In genomic region chr21:44726803-44727202, GRCh38 we compare ENCODE assay signal across 34 cellular contexts. TPM values are rescaled to one million over a fixed set of nuclear protein-coding genes. Genes with fewer than 3 reads are reported as not detected.
"Had no signal": no experiment of that assay in that cellular context is flagged by ENCODE, and none has a peak within 500 bp of the region (broad histone marks: within the 10 kb centered on the region; RNA-seq: fewer than 3 reads in every experiment).

No MANE protein-coding gene starts in this region.

- H3K9me3 Mint-ChIP-seq: immature natural killer cell; memory B cell; stimulated activated memory B cell treated with anti-CD40 and anti-IgM and Interleukin-4, amounts not matched to agents 10 μg/mL and 1 μg/mL and 100 μg/mL, for 72 hours; stimulated activated naive CD8-positive, alpha-beta T cell treated with anti-CD3 and anti-CD28 coated beads, Interleukin-15, amount 100 ng/mL, for 72 hours had no signal

- H3K27ac ChIP-seq: brain microvascular endothelial cell, neutrophil, ovary, right lobe of liver, thyroid gland, upper lobe of right lung, VCaP had no signal

- H3K27me3 ChIP-seq: ovary had no signal

- H3K27ac Mint-ChIP-seq: immature natural killer cell; memory B cell; nephron; progenitor cell of endocrine pancreas; stimulated activated memory B cell treated with anti-CD40 and anti-IgM and Interleukin-4, amounts not matched to agents 10 μg/mL and 1 μg/mL and 100 μg/mL, for 72 hours had no signal

- H3K4me3 ChIP-seq: ovary, right lobe of liver, thyroid gland, upper lobe of right lung had no signal

- H3K36me3 ChIP-seq: brain microvascular endothelial cell, neutrophil, ovary, right lobe of liver, thyroid gland, upper lobe of right lung had no signal

- ATAC-seq: esophagus mucosa; right lobe of liver; stimulated activated memory B cell treated with anti-CD40 and anti-IgM and Interleukin-4, amounts not matched to agents 10 μg/mL and 1 μg/mL and 100 μg/mL, for 72 hours; stimulated activated naive CD8-positive, alpha-beta T cell treated with anti-CD3 and anti-CD28 coated beads, Interleukin-15, amount 100 ng/mL, for 72 hours; upper lobe of right lung had no signal

- H3K36me3 Mint-ChIP-seq: memory B cell; stimulated activated memory B cell treated with anti-CD40 and anti-IgM and Interleukin-4, amounts not matched to agents 10 μg/mL and 1 μg/mL and 100 μg/mL, for 72 hours had no signal

- H3K9me3 ChIP-seq: neutrophil, ovary, right lobe of liver, thyroid gland, upper lobe of right lung had no signal

- DNase-seq: activated CD4-positive, alpha-beta T cell treated with anti-CD3 and anti-CD28 coated beads for 4 hours; activated CD4-positive, alpha-beta T cell treated with anti-CD3 and anti-CD28 coated beads, Interleukin-2, amount 50 U/mL, for 4 hours; activated CD8-positive, alpha-beta memory T cell treated with anti-CD3 and anti-CD28 coated beads for 24 hours; activated gamma-delta T cell; activated naive CD4-positive, alpha-beta T cell treated with anti-CD3 and anti-CD28 coated beads, Interleukin-2, amount 50 U/mL, for 16 hours; amniotic stem cell; brain microvascular endothelial cell; central memory CD4-positive, alpha-beta T cell; foreskin fibroblast; hypothalamus; immature natural killer cell; ovary; small intestine; stimulated activated CD4-positive, alpha-beta T cell treated with anti-CD3 and anti-CD28 coated beads, Interleukin-1b, Interleukin-23, amount 100 ng/mL, for 48 hours; stimulated activated CD4-positive, alpha-beta T cell treated with anti-CD3 and anti-CD28 coated beads, Interleukin-4, amount 100 ng/mL, for 4 hours; stimulated activated CD8-positive, alpha-beta memory T cell treated with anti-CD3 and anti-CD28 coated beads, Interleukin-4, amount 100 ng/mL, for 48 hours; stimulated activated naive CD8-positive, alpha-beta T cell treated with anti-CD3 and anti-CD28 coated beads, Interleukin-15, amount 100 ng/mL, for 72 hours; substantia nigra; thyroid gland had no signal

- H3K4me1 ChIP-seq: right lobe of liver, upper lobe of right lung had no signal

- H3K4me3 Mint-ChIP-seq: immature natural killer cell; memory B cell; nephron; stimulated activated memory B cell treated with anti-CD40 and anti-IgM and Interleukin-4, amounts not matched to agents 10 μg/mL and 1 μg/mL and 100 μg/mL, for 72 hours; stimulated activated naive CD8-positive, alpha-beta T cell treated with anti-CD3 and anti-CD28 coated beads, Interleukin-15, amount 100 ng/mL, for 72 hours had no signal

RNA-seq across cellular contexts. Expression of gene TSPEAR, which starts 15.4 kb away (rescaled TPM):
- total RNA-seq: astrocyte; endothelial cell of umbilical vein; kidney epithelial cell; mononuclear cell; progenitor cell of endocrine pancreas; renal cortical epithelial cell; right lobe of liver; T-helper 1 cell treated with Interleukin-12 subunit alpha and Interleukin-12 subunit beta and Interleukin-4 antibody, amounts not matched to agents 30 ng/mL and 1 ng/mL, for 36 hours had no signal

RNA-seq across cellular contexts. Expression of gene KRTAP10-12, which starts 29.8 kb away (rescaled TPM):
- total RNA-seq: astrocyte; endothelial cell of umbilical vein; esophagus mucosa; kidney epithelial cell; mononuclear cell; ovary; progenitor cell of endocrine pancreas; renal cortical epithelial cell; right lobe of liver; T-helper 1 cell treated with Interleukin-12 subunit alpha and Interleukin-12 subunit beta and Interleukin-4 antibody, amounts not matched to agents 30 ng/mL and 1 ng/mL, for 36 hours; thyroid gland; upper lobe of right lung had no signal

RNA-seq across cellular contexts. Expression of gene KRTAP12-1, which starts 44.8 kb away (rescaled TPM):
- total RNA-seq: astrocyte; endothelial cell of umbilical vein; esophagus mucosa; kidney epithelial cell; mononuclear cell; ovary; progenitor cell of endocrine pancreas; renal cortical epithelial cell; right lobe of liver; T-helper 1 cell treated with Interleukin-12 subunit alpha and Interleukin-12 subunit beta and Interleukin-4 antibody, amounts not matched to agents 30 ng/mL and 1 ng/mL, for 36 hours; upper lobe of right lung had no signal
